In genomic region chr6:13470240-13471140, GRCh38 we compare ENCODE assay signal across 13 cellular contexts. TPM values are rescaled to one million over a fixed set of nuclear protein-coding genes. Genes with fewer than 3 reads are reported as not detected.
A peak's percentile ranks its signal among the peaks of the same experiment; 100 is the strongest.
DNase-seq lines count a peak whose midpoint lies in the region; ATAC-seq and TF ChIP-seq lines count a peak whose summit lies in the region.
"Had no signal": no experiment of that assay in that cellular context is flagged by ENCODE, and none has a peak within 500 bp of the region (broad histone marks: within the 10 kb centered on the region; RNA-seq: fewer than 3 reads in every experiment).

No MANE protein-coding gene starts in this region.

- H3K79me2 ChIP-seq in DOHH2 (ENCODE audit: control insufficient read depth, low read length) (no peaks in the 10 kb centered on the region), H9 (ENCODE audit: insufficient read depth, low read length) (no peaks in the 10 kb centered on the region)

- H3K4me3 ChIP-seq in DOHH2 (ENCODE audit: low read length), result no peak overlapping the region
- H3K4me3 ChIP-seq in colonic mucosa, result no peak overlapping the region
- H3K4me3 ChIP-seq: SJSA1 had no signal

- no peak overlapping the region for H2AFZ ChIP-seq in H9 (ENCODE audit: low read length)

- H3K27ac ChIP-seq in DOHH2 (ENCODE audit: low read depth, low read length), result no peak overlapping the region
- H3K27ac ChIP-seq in H9 (ENCODE audit: insufficient read length, low read depth, low read length), result no peak overlapping the region
- no peak overlapping the region for H3K27ac ChIP-seq in colonic mucosa
- H3K27ac ChIP-seq: SJSA1, WERI-Rb-1 had no signal

- H3K23ac ChIP-seq in H9 (ENCODE audit: insufficient read length, low read depth, low read length), result no peak overlapping the region

- H4K91ac ChIP-seq in H9 (ENCODE audit: insufficient read length, low read depth, low read length), result no peak overlapping the region

- H3K9me2 ChIP-seq in DOHH2 (replicated peaks; ENCODE audit: control insufficient read depth, low read length), result no peaks in the 10 kb centered on the region

- H3K23me2 ChIP-seq in H9 (ENCODE audit: insufficient read length, low read depth, low read length, poor library complexity, severe bottlenecking), result no peaks in the 10 kb centered on the region

- H3K4me2 ChIP-seq in DOHH2 (ENCODE audit: low read length) (peak overlapping the region; percentile 12; the same call in 1 of the 2 replicates), H9 (ENCODE audit: insufficient read depth, insufficient read length, low read length) (no peak overlapping the region)

- no peak overlapping the region for H2BK120ac ChIP-seq in H9 (ENCODE audit: low read depth, low read length, poor library complexity, severe bottlenecking)

- peak; percentile 39 for DNase-seq in RPMI7951 (ENCODE audit: low read depth)
- DNase-seq in glutamatergic neuron, result peak; percentile 56
- peak; percentile 87 for DNase-seq in pons (ENCODE audit: low spot score)
- DNase-seq in left colon, result no peak
- DNase-seq in H9, result no peak
- DNase-seq in colonic mucosa, result no peak
- DNase-seq: activated CD8-positive, alpha-beta memory T cell treated with anti-CD3 and anti-CD28 coated beads, Interleukin-2, amount 10 ng/mL, durations not matched to agents 7 days and 5 days; COR-L47; NCI-H510A treated with DMSO at 0.1 percent for 48 hours; WERI-Rb-1 had no signal

- H2AK5ac ChIP-seq in H9 (ENCODE audit: insufficient read length, low read length), result no peak overlapping the region

- H3K4me1 ChIP-seq in DOHH2 (ENCODE audit: control insufficient read depth, low read length) (peaks cover 39% of the 10 kb centered on the region), H9 (ENCODE audit: insufficient read depth, low read length) (peaks cover 11% of the 10 kb centered on the region; the same call in 1 of the 2 replicates), colonic mucosa (no peaks in the 10 kb centered on the region)

- peaks cover 3% of the 10 kb centered on the region for H3K9me3 Mint-ChIP-seq in glutamatergic neuron (ENCODE audit: unreplicated experiment)
- no peaks in the 10 kb centered on the region for H3K9me3 Mint-ChIP-seq in H9

- H3T11ph ChIP-seq in H9 (ENCODE audit: low read length), result no peak overlapping the region

- intact Hi-C loops in left colon (cut with DNase I, micrococcal nuclease) (no loop called here), colonic mucosa (cut with DNase I) (no loop called here)

- H3K36me3 ChIP-seq in DOHH2 (ENCODE audit: control insufficient read depth, low read length), result no peaks in the 10 kb centered on the region
- no peaks in the 10 kb centered on the region for H3K36me3 ChIP-seq in colonic mucosa
- H3K36me3 ChIP-seq: WERI-Rb-1 had no signal

- H2BK12ac ChIP-seq in H9 (ENCODE audit: insufficient read length, low read depth, low read length), result no peak overlapping the region

- H3K79me1 ChIP-seq in H9 (ENCODE audit: insufficient read depth, low read depth, low read length, poor library complexity, severe bottlenecking), result no peaks in the 10 kb centered on the region

- H3K27ac Mint-ChIP-seq in glutamatergic neuron (ENCODE audit: unreplicated experiment) (peak overlapping the region; percentile 66), H9 (no peak overlapping the region)
- H3K27ac Mint-ChIP-seq: activated CD8-positive, alpha-beta memory T cell treated with anti-CD3 and anti-CD28 coated beads, Interleukin-2, amount 10 ng/mL, durations not matched to agents 7 days and 5 days; activated naive CD8-positive, alpha-beta T cell had no signal

- H3K4me1 Mint-ChIP-seq in glutamatergic neuron (ENCODE audit: low read depth, unreplicated experiment) (peaks cover 21% of the 10 kb centered on the region), H9 (peaks cover 19 to 22% of the 10 kb centered on the region in 2 experiments)

- H3K9ac ChIP-seq in H9 (ENCODE audit: extremely low read depth, insufficient read length, low read length) (no peak overlapping the region), colonic mucosa (ENCODE audit: low read depth in 2 of 2, low read length in 2 of 2) (no peak overlapping the region)

- H3K56ac ChIP-seq in H9 (ENCODE audit: insufficient read length, low read depth, low read length), result no peak overlapping the region

- H3K27me3 Mint-ChIP-seq in glutamatergic neuron (ENCODE audit: unreplicated experiment) (peaks cover 6% of the 10 kb centered on the region), H9 (ENCODE audit: low read depth) (no peaks in the 10 kb centered on the region)
- H3K27me3 Mint-ChIP-seq: activated CD8-positive, alpha-beta memory T cell treated with anti-CD3 and anti-CD28 coated beads, Interleukin-2, amount 10 ng/mL, durations not matched to agents 7 days and 5 days; activated naive CD8-positive, alpha-beta T cell had no signal

- H3K36me3 Mint-ChIP-seq in glutamatergic neuron (ENCODE audit: unreplicated experiment) (no peaks in the 10 kb centered on the region), H9 (ENCODE audit: insufficient read depth in 1 of 3, low read depth in 3 of 3) (peaks cover 0 to 2% (median 0%) of the 10 kb centered on the region in 3 experiments; a peak in 2 of 7 replicates)

- H3K27me3 ChIP-seq in DOHH2 (ENCODE audit: control insufficient read depth, low read length) (no peaks in the 10 kb centered on the region), H9 (ENCODE audit: insufficient read depth, low read length) (no peaks in the 10 kb centered on the region), colonic mucosa (no peaks in the 10 kb centered on the region)
- H3K27me3 ChIP-seq: SJSA1 had no signal

- no peak for TF ChIP-seq CTCF in DOHH2 (IDR thresholded peaks at IDR 0.05; ENCODE audit: low read depth, low read length, poor library complexity, severe bottlenecking)
- TF ChIP-seq CTCF in glutamatergic neuron (IDR thresholded peaks at IDR 0.05; ENCODE audit: partially characterized antibody, unreplicated experiment), result no peak
- TF ChIP-seq CTCF in H9 (conservative IDR thresholded peaks at IDR 0.05), result no peak
- no peak for TF ChIP-seq CTCF in colonic mucosa (IDR thresholded peaks at IDR 0.05)

- H2BK20ac ChIP-seq in H9 (ENCODE audit: low read depth, low read length, poor library complexity, severe bottlenecking), result no peak overlapping the region

- no peak overlapping the region for H3K4ac ChIP-seq in H9 (ENCODE audit: low read depth, low read length)

- H3K4me3 Mint-ChIP-seq in glutamatergic neuron (ENCODE audit: unreplicated experiment) (peak overlapping the region; percentile 49), H9 (no peak overlapping the region)
- H3K4me3 Mint-ChIP-seq: activated CD8-positive, alpha-beta memory T cell treated with anti-CD3 and anti-CD28 coated beads, Interleukin-2, amount 10 ng/mL, durations not matched to agents 7 days and 5 days; activated naive CD8-positive, alpha-beta T cell had no signal

- no peak overlapping the region for H4K8ac ChIP-seq in H9 (replicated peaks; ENCODE audit: insufficient read length, low read depth, low read length)

- no peak for ATAC-seq in left colon
- ATAC-seq: activated CD8-positive, alpha-beta memory T cell treated with anti-CD3 and anti-CD28 coated beads, Interleukin-2, amount 10 ng/mL, durations not matched to agents 7 days and 5 days had no signal

- no peak overlapping the region for H3K18ac ChIP-seq in H9 (ENCODE audit: insufficient read length, low read depth, low read length)

- no peaks in the 10 kb centered on the region for H3F3A ChIP-seq in DOHH2 (ENCODE audit: control insufficient read depth, insufficient read depth)

- no peak overlapping the region for H4K5ac ChIP-seq in H9 (ENCODE audit: insufficient read length, low read depth, low read length)

- H2BK5ac ChIP-seq in H9 (ENCODE audit: insufficient read length, low read length), result no peak overlapping the region

- H3K14ac ChIP-seq in H9 (ENCODE audit: insufficient read depth, low read length), result no peak overlapping the region

- no CpG with 5 or more reads among the region's 10 CpGs for WGBS in H9 (ENCODE audit: extremely low coverage, insufficient read length, low lambda C conversion rate)

- H2BK15ac ChIP-seq in H9 (ENCODE audit: low read depth, low read length), result no peak overlapping the region

- H4K20me1 ChIP-seq in DOHH2 (ENCODE audit: control insufficient read depth, insufficient read depth, low read depth, low read length) (no peaks in the 10 kb centered on the region), H9 (ENCODE audit: control insufficient read depth, insufficient read depth, insufficient read length) (no peaks in the 10 kb centered on the region)

- no peaks in the 10 kb centered on the region for H3K9me3 ChIP-seq in DOHH2 (ENCODE audit: control insufficient read depth, insufficient read depth, low read length)
- no peaks in the 10 kb centered on the region for H3K9me3 ChIP-seq in H9 (ENCODE audit: control insufficient read depth, low read depth, low read length)
- H3K9me3 ChIP-seq in colonic mucosa, result no peaks in the 10 kb centered on the region
- H3K9me3 ChIP-seq: SJSA1 had no signal

RNA-seq across cellular contexts. Expression of gene GFOD1, which starts 16.9 kb away (rescaled TPM):
- 1.8 TPM in 2 replicates for total RNA-seq in RPMI7951 (2014; rRNA removed; shearing (Covaris generic))
- total RNA-seq in glutamatergic neuron (ENCODE audit: unreplicated experiment), result 4.1 TPM
- 10 to 100 TPM in 1 of 2 donors, 1 to 10 TPM in 1; 9.2 to 15.9 TPM for total RNA-seq in left colon
- total RNA-seq in H9 (2021), result 6.1 TPM in 2 replicates
- 1 to 10 TPM; 6.9 to 7.6 TPM for total RNA-seq in colonic mucosa

Comparison
In these comparisons a context has a peak if more than half of its experiments do, and no peak if none do; other contexts are left out.
1. DNase-seq: peak in RPMI7951 (single experiment), glutamatergic neuron (single experiment) and pons (single experiment); none in left colon (0 of 2), H9 (single experiment) and colonic mucosa (single experiment).